ENCODE assay signal across 1 cellular context in the genomic region with DNA sequence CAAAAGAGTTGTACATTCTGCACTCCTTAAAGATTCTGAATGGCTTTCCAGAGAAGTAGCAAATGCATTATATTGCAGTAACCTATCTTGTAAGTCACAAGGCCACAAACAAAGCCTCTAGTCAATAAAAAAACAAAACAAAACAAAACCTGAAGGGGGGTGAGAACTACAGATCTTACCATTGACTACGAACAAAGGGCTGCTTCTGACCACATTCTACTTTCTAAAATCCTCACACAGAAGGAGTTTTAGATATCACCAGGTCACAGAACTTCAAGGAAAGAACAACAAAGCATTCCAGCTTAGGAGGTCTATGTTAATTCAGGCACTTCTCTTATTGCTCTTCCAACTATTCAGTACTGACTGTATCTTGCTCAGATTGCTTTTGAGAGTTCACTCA.
TF ChIP-seq lines count a peak whose summit lies in the region.

No MANE protein-coding gene starts in this region.

TF ChIP-seq in GM23338, 12 proteins besides CTCF, POLR2A, EP300 and RAD21 (continued from another document):
- TF ChIP-seq, protein P1, sequence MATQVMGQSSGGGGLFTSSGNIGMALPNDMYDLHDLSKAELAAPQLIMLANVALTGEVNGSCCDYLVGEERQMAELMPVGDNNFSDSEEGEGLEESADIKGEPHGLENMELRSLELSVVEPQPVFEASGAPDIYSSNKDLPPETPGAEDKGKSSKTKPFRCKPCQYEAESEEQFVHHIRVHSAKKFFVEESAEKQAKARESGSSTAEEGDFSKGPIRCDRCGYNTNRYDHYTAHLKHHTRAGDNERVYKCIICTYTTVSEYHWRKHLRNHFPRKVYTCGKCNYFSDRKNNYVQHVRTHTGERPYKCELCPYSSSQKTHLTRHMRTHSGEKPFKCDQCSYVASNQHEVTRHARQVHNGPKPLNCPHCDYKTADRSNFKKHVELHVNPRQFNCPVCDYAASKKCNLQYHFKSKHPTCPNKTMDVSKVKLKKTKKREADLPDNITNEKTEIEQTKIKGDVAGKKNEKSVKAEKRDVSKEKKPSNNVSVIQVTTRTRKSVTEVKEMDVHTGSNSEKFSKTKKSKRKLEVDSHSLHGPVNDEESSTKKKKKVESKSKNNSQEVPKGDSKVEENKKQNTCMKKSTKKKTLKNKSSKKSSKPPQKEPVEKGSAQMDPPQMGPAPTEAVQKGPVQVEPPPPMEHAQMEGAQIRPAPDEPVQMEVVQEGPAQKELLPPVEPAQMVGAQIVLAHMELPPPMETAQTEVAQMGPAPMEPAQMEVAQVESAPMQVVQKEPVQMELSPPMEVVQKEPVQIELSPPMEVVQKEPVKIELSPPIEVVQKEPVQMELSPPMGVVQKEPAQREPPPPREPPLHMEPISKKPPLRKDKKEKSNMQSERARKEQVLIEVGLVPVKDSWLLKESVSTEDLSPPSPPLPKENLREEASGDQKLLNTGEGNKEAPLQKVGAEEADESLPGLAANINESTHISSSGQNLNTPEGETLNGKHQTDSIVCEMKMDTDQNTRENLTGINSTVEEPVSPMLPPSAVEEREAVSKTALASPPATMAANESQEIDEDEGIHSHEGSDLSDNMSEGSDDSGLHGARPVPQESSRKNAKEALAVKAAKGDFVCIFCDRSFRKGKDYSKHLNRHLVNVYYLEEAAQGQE (IDR thresholded peaks at IDR 0.05; ENCODE audit: unreplicated experiment), result no peak
- no peak for TF ChIP-seq CREB1 (CRISPR knock-in tag; IDR thresholded peaks at IDR 0.05; ENCODE audit: low read depth)
- TF ChIP-seq NANOG (IDR thresholded peaks at IDR 0.05; ENCODE audit: borderline replicate concordance), result no peak
- TF ChIP-seq ZNF114 (CRISPR knock-in tag; IDR thresholded peaks at IDR 0.05), result no peak
- TF ChIP-seq EZH2 (IDR thresholded peaks at IDR 0.05; ENCODE audit: low read depth, unreplicated experiment), result no peak
